10 cellular contexts compared by ENCODE assay signal in genomic region chr5:124935060-124935459, GRCh38.
DNase-seq lines count a peak whose midpoint lies in the region; ATAC-seq and TF ChIP-seq lines count a peak whose summit lies in the region.
"Had no signal": no experiment of that assay in that cellular context is flagged by ENCODE, and none has a peak within 500 bp of the region (broad histone marks: within the 10 kb centered on the region; RNA-seq: fewer than 3 reads in every experiment).

No MANE protein-coding gene starts in this region.

- peaks cover 9% of the 10 kb centered on the region for H3K4me1 ChIP-seq in hepatocyte (ENCODE audit: insufficient read depth)
- no peaks in the 10 kb centered on the region for H3K4me1 ChIP-seq in vagina

- no peak overlapping the region for H3K27ac ChIP-seq in hepatocyte
- H3K27ac ChIP-seq in vagina: no peak overlapping the region

- H3K4me3 ChIP-seq in hepatocyte: no peak overlapping the region
- H3K4me3 ChIP-seq in vagina: no peak overlapping the region

- H3K36me3 ChIP-seq in hepatocyte (replicated peaks; ENCODE audit: insufficient read depth, low read depth) (no peaks in the 10 kb centered on the region), vagina (no peaks in the 10 kb centered on the region)

- H3K4me2 ChIP-seq in hepatocyte: no peak overlapping the region

- TF ChIP-seq CTCF in hepatocyte (IDR thresholded peaks at IDR 0.05; ENCODE audit: poor library complexity): no peak
- no peak for TF ChIP-seq CTCF in vagina (IDR thresholded peaks at IDR 0.05)

- intact Hi-C loops in vagina (cut with DNase I): no loop called here
- intact Hi-C loops in head of caudate nucleus (cut with DNase I): no loop called here

- no peak overlapping the region for H2AFZ ChIP-seq in hepatocyte

- no peak for TF ChIP-seq POLR2A in vagina (IDR thresholded peaks at IDR 0.05)

- peak; percentile 69 for ATAC-seq in GM18861 (IDR thresholded peaks at IDR 0.05; ENCODE audit: unreplicated experiment)
- peak; percentile 72 for ATAC-seq in GM21786 (IDR thresholded peaks at IDR 0.05; ENCODE audit: unreplicated experiment)
- ATAC-seq in HG03558 (IDR thresholded peaks at IDR 0.05; ENCODE audit: extremely low read depth, unreplicated experiment): peak; percentile 53

- DNase-seq in hepatocyte (ENCODE audit: low spot score): peak; percentile 11
- no peak for DNase-seq in A172 (ENCODE audit: low spot score)
- DNase-seq in HK-2 (ENCODE audit: unreplicated experiment): no peak
- DNase-seq in vagina (ENCODE audit: extremely low spot score in 2 of 2): no peak
- no peak for DNase-seq in head of caudate nucleus
- DNase-seq: kidney, NCI-H146 had no signal

- no peaks in the 10 kb centered on the region for H3K79me2 ChIP-seq in hepatocyte

- 72% methylated on average over 4 of the region's 4 CpGs for WGBS in hepatocyte (ENCODE audit: low lambda C conversion rate, missing lambda C conversion rate)

- no peaks in the 10 kb centered on the region for H3K27me3 ChIP-seq in hepatocyte
- H3K27me3 ChIP-seq in vagina: no peaks in the 10 kb centered on the region

- no peaks in the 10 kb centered on the region for H3K9me2 ChIP-seq in hepatocyte (replicated peaks; ENCODE audit: insufficient read depth)

- H4K20me1 ChIP-seq in hepatocyte (ENCODE audit: insufficient read depth, poor library complexity, severe bottlenecking): no peaks in the 10 kb centered on the region

- H3K9me3 ChIP-seq in hepatocyte (ENCODE audit: low read depth): peaks cover 3% of the 10 kb centered on the region
- no peaks in the 10 kb centered on the region for H3K9me3 ChIP-seq in vagina
